Comparison of ENCODE assay signal across 16 cellular contexts in genomic region chr11:73856001-73856663, GRCh38. TPM values are rescaled to one million over a fixed set of nuclear protein-coding genes. Genes with fewer than 3 reads are reported as not detected.
DNase-seq lines count a peak whose midpoint lies in the region; ATAC-seq and TF ChIP-seq lines count a peak whose summit lies in the region.
"Had no signal": no experiment of that assay in that cellular context is flagged by ENCODE, and none has a peak within 500 bp of the region (broad histone marks: within the 10 kb centered on the region; RNA-seq: fewer than 3 reads in every experiment).

No MANE protein-coding gene starts in this region.

- WGBS in endodermal cell (ENCODE audit: insufficient coverage in 1 of 2, insufficient read length in 1 of 2), 2 experiments = 83 to 91% methylated on average over 1 of the region's 1 CpG

- peaks cover 48% of the 10 kb centered on the region for H3K36me3 Mint-ChIP-seq in endodermal cell (ENCODE audit: low read depth)
- H3K36me3 Mint-ChIP-seq in progenitor cell of endocrine pancreas (ENCODE audit: insufficient read depth) = peaks cover 16% of the 10 kb centered on the region

- H3K4me1 Mint-ChIP-seq in endodermal cell = no peaks in the 10 kb centered on the region
- peaks cover 5% of the 10 kb centered on the region for H3K4me1 Mint-ChIP-seq in progenitor cell of endocrine pancreas (ENCODE audit: low read depth)

- H3K27me3 Mint-ChIP-seq in endodermal cell (ENCODE audit: insufficient read depth) = no peaks in the 10 kb centered on the region
- no peaks in the 10 kb centered on the region for H3K27me3 Mint-ChIP-seq in progenitor cell of endocrine pancreas

- H3K27ac ChIP-seq in endodermal cell (ENCODE audit: low read depth, low read length) = peak overlapping the region; percentile 50
- H3K27ac ChIP-seq: body of pancreas, esophagus muscularis mucosa had no signal

- H3K27me3 ChIP-seq in endodermal cell (ENCODE audit: control insufficient read depth, insufficient read depth, low read length, poor library complexity, severe bottlenecking) = no peaks in the 10 kb centered on the region
- H3K27me3 ChIP-seq: body of pancreas, esophagus muscularis mucosa had no signal

- H3K9ac ChIP-seq in endodermal cell (ENCODE audit: extremely low read depth, low read length, poor library complexity, severe bottlenecking) = no peak overlapping the region

- TF ChIP-seq CTCF in endodermal cell (conservative IDR thresholded peaks at IDR 0.05) = no peak
- TF ChIP-seq CTCF in progenitor cell of endocrine pancreas (IDR thresholded peaks at IDR 0.05; ENCODE audit: unreplicated experiment) = no peak

- H3K4me3 ChIP-seq in endodermal cell (ENCODE audit: low read length) = no peak overlapping the region
- H3K4me3 ChIP-seq: body of pancreas, esophagus muscularis mucosa had no signal

- H3K4me1 ChIP-seq in endodermal cell (ENCODE audit: control insufficient read depth, insufficient read depth, low read length) = no peaks in the 10 kb centered on the region
- H3K4me1 ChIP-seq: body of pancreas, esophagus muscularis mucosa had no signal

- H3K27ac Mint-ChIP-seq in endodermal cell = no peak overlapping the region
- no peak overlapping the region for H3K27ac Mint-ChIP-seq in progenitor cell of endocrine pancreas

- H3K4me3 Mint-ChIP-seq in endodermal cell (no peak overlapping the region), progenitor cell of endocrine pancreas (ENCODE audit: low read depth) (no peak overlapping the region)

- peaks cover 11% of the 10 kb centered on the region for H3K36me3 ChIP-seq in endodermal cell (ENCODE audit: control insufficient read depth, insufficient read depth, low read length)

- no peaks in the 10 kb centered on the region for H3K9me3 Mint-ChIP-seq in endodermal cell
- H3K9me3 Mint-ChIP-seq in progenitor cell of endocrine pancreas (ENCODE audit: low read depth) = no peaks in the 10 kb centered on the region

- H3K9me3 ChIP-seq in endodermal cell (ENCODE audit: control insufficient read depth, low read length) = no peaks in the 10 kb centered on the region
- H3K9me3 ChIP-seq: body of pancreas, esophagus muscularis mucosa had no signal

- DNase-seq in COLO829 (ENCODE audit: low spot score) = peak; percentile 66
- DNase-seq in NCI-H2107 treated with DMSO at 0.1 percent for 48 hours (lab: John Stamatoyannopoulos, UW; ENCODE audit: unreplicated experiment) = peak; percentile 59
- DNase-seq in endodermal cell = no peak
- peak; percentile 87 for DNase-seq in medulla oblongata (ENCODE audit: extremely low spot score)
- no peak for DNase-seq in stimulated activated CD8-positive, alpha-beta memory T cell treated with anti-CD3 and anti-CD28 coated beads, Interleukin-4, amount 100 ng/mL, for 48 hours
- no peak for DNase-seq in progenitor cell of endocrine pancreas (ENCODE audit: low spot score, unreplicated experiment)
- DNase-seq: activated CD4-positive, alpha-beta T cell treated with anti-CD3 and anti-CD28 coated beads for 4 hours; activated CD8-positive, alpha-beta memory T cell treated with anti-CD3 and anti-CD28 coated beads, Interleukin-2, amount 50 U/mL, for 4 hours; activated naive CD4-positive, alpha-beta T cell treated with Interleukin-2 at 50 U/mL for 16 hours; body of pancreas; NCI-H1105; NCI-H82; T-helper 9 cell had no signal

- ATAC-seq in HG03520 (IDR thresholded peaks at IDR 0.05; ENCODE audit: unreplicated experiment) (no peak), HG03159 (IDR thresholded peaks at IDR 0.05; ENCODE audit: unreplicated experiment) (no peak)
- ATAC-seq: body of pancreas had no signal

RNA-seq across cellular contexts. Expression of gene COA4, which starts 20.5 kb away (rescaled TPM):
- total RNA-seq in endodermal cell (100 to 1,000 TPM in 1 of 2 donors, 10 to 100 TPM in 1; 85.7 to 151 TPM), progenitor cell of endocrine pancreas (71.3 and 75.8 TPM in 2 replicates)
- 65.8 TPM for polyA plus RNA-seq in endodermal cell (2013, experiment 1 of 2)
- 60.9 TPM for polyA plus RNA-seq in endodermal cell (2013, experiment 2 of 2)

RNA-seq across cellular contexts. Expression of gene PAAF1, which starts 20.7 kb away (rescaled TPM):
- 10 to 100 TPM; 31.3 to 74.3 TPM for total RNA-seq in endodermal cell
- polyA plus RNA-seq in endodermal cell (2013, experiment 1 of 2) = 35.4 TPM
- polyA plus RNA-seq in endodermal cell (2013, experiment 2 of 2) = 29.5 TPM
- total RNA-seq in progenitor cell of endocrine pancreas = 29.3 and 30.8 TPM in 2 replicates

Comparison
In these comparisons a context has a peak if more than half of its experiments do, and no peak if none do; other contexts are left out.
1. DNase-seq: peak in COLO829 (single experiment), NCI-H2107 treated with DMSO at 0.1 percent for 48 hours (single experiment) and medulla oblongata (single experiment); none in endodermal cell (single experiment), stimulated activated CD8-positive, alpha-beta memory T cell treated with anti-CD3 and anti-CD28 coated beads, Interleukin-4, amount 100 ng/mL, for 48 hours (single experiment) and progenitor cell of endocrine pancreas (single experiment).